In genomic region chr9:12730198-12730597, GRCh38 we compare ENCODE assay signal across 1 cellular context.
TF ChIP-seq lines count a peak whose summit lies in the region.

No MANE protein-coding gene starts in this region.

TF ChIP-seq in SK-N-SH, 30 proteins besides CTCF, POLR2A, EP300 and RAD21 (continued from another document):
- TF ChIP-seq PBX3 (IDR thresholded peaks at IDR 0.05) (no peak), TCF12 (IDR thresholded peaks at IDR 0.05) (no peak), ELF1 (IDR thresholded peaks at IDR 0.05) (no peak), MAX (IDR thresholded peaks at IDR 0.05; ENCODE audit: low read depth) (no peak), MEF2A (IDR thresholded peaks at IDR 0.05; ENCODE audit: borderline replicate concordance, low read depth) (no peak), USF1 (IDR thresholded peaks at IDR 0.05; ENCODE audit: borderline replicate concordance, low read depth) (no peak), FOXM1 (IDR thresholded peaks at IDR 0.05; ENCODE audit: low read depth) (no peak), RXRA (IDR thresholded peaks at IDR 0.05; ENCODE audit: borderline replicate concordance, low read depth) (no peak), FOSL2 (IDR thresholded peaks at IDR 0.05; ENCODE audit: borderline replicate concordance, low read depth) (no peak)
